In the genomic region with DNA sequence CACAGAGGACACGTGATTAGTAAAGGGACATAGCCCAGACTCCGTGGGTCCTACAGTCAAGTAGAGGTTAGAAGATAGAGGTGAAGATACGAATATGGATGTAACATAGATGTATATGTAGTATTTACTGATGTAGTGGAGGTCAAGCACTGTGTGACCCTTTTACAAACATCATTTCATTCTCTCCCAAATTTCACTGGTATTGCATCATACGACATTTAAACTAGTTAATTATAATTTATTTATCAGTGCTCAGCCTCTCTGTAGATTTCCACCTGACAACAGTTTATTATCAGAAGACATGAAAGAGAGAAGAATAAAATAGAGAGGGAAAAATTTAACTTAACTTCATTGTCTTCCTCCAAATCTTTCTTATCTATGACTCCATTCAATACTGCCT, we compare ENCODE assay signal across 29 cellular contexts.
"Had no signal": no experiment of that assay in that cellular context is flagged by ENCODE, and none has a peak within 500 bp of the region (broad histone marks: within the 10 kb centered on the region; RNA-seq: fewer than 3 reads in every experiment).

No MANE protein-coding gene starts in this region.

- H3K79me2 ChIP-seq: hepatocyte had no signal

- H3K27me3 Mint-ChIP-seq: dendritic cell treated with granulocyte-macrophage colony-stimulating factor and Interleukin-4, amounts not matched to agents 40 ng/mL and 50 ng/mL, for 4 days had no signal

- H3K27ac Mint-ChIP-seq: dendritic cell treated with granulocyte-macrophage colony-stimulating factor and Interleukin-4, amounts not matched to agents 40 ng/mL and 50 ng/mL, for 4 days; effector memory CD8-positive, alpha-beta T cell; endodermal cell had no signal

- H3K4me2 ChIP-seq: hepatocyte had no signal

- H3K9me3 Mint-ChIP-seq: dendritic cell treated with granulocyte-macrophage colony-stimulating factor and Interleukin-4, amounts not matched to agents 40 ng/mL and 50 ng/mL, for 4 days had no signal

- H3K27ac ChIP-seq: colonic mucosa, coronary artery, dorsolateral prefrontal cortex, epithelial cell of prostate, esophagus muscularis mucosa, esophagus squamous epithelium, foreskin keratinocyte, gastrocnemius medialis, gastroesophageal sphincter, heart left ventricle, heart right ventricle, hepatocyte had no signal

- DNase-seq: colonic mucosa; cortex of kidney; dermis blood vessel endothelial cell; dorsolateral prefrontal cortex; effector CD4-positive, alpha-beta T cell; effector CD8-positive, alpha-beta T cell; effector memory CD4-positive, alpha-beta T cell; effector memory CD8-positive, alpha-beta T cell; endodermal cell; erythroblast; esophagus squamous epithelium; foreskin fibroblast; foreskin keratinocyte; foreskin melanocyte; gastrocnemius medialis; glutamatergic neuron; head of caudate nucleus; heart left ventricle; heart right ventricle had no signal

- H3K4me1 ChIP-seq: colonic mucosa, esophagus squamous epithelium, foreskin keratinocyte, gastrocnemius medialis, heart left ventricle, heart right ventricle had no signal

- H2AFZ ChIP-seq: hepatocyte had no signal

- H3K9me3 ChIP-seq: colonic mucosa, esophagus muscularis mucosa, esophagus squamous epithelium, gastrocnemius medialis, gastroesophageal sphincter, heart left ventricle had no signal

- H3K4me3 ChIP-seq: colonic mucosa, coronary artery, dorsolateral prefrontal cortex, esophagus muscularis mucosa, esophagus squamous epithelium, gastrocnemius medialis, gastroesophageal sphincter, heart left ventricle, heart right ventricle, hepatocyte had no signal

- FAIRE-seq: endometrium, endothelial cell of umbilical vein, frontal cortex had no signal

- H3K36me3 ChIP-seq: colonic mucosa, esophagus muscularis mucosa, esophagus squamous epithelium, gastrocnemius medialis, gastroesophageal sphincter, heart left ventricle, heart right ventricle had no signal

- H3K27me3 ChIP-seq: colonic mucosa, esophagus muscularis mucosa, esophagus squamous epithelium, foreskin keratinocyte, gastrocnemius medialis, gastroesophageal sphincter had no signal

- H3K4me3 Mint-ChIP-seq: dendritic cell treated with granulocyte-macrophage colony-stimulating factor and Interleukin-4, amounts not matched to agents 40 ng/mL and 50 ng/mL, for 4 days; effector memory CD8-positive, alpha-beta T cell; endodermal cell had no signal

- ATAC-seq: effector memory CD8-positive, alpha-beta T cell; esophagus mucosa; foreskin keratinocyte; gastrocnemius medialis; gastroesophageal sphincter; heart left ventricle; heart right ventricle had no signal
